1 cellular context compared by ENCODE assay signal in genomic region chr9:134469041-134469875, GRCh38.
TF ChIP-seq lines count a peak whose summit lies in the region.

No MANE protein-coding gene starts in this region.

TF ChIP-seq in SK-N-SH, 30 proteins besides CTCF, POLR2A, EP300 and RAD21:
- TF ChIP-seq, protein P1, sequence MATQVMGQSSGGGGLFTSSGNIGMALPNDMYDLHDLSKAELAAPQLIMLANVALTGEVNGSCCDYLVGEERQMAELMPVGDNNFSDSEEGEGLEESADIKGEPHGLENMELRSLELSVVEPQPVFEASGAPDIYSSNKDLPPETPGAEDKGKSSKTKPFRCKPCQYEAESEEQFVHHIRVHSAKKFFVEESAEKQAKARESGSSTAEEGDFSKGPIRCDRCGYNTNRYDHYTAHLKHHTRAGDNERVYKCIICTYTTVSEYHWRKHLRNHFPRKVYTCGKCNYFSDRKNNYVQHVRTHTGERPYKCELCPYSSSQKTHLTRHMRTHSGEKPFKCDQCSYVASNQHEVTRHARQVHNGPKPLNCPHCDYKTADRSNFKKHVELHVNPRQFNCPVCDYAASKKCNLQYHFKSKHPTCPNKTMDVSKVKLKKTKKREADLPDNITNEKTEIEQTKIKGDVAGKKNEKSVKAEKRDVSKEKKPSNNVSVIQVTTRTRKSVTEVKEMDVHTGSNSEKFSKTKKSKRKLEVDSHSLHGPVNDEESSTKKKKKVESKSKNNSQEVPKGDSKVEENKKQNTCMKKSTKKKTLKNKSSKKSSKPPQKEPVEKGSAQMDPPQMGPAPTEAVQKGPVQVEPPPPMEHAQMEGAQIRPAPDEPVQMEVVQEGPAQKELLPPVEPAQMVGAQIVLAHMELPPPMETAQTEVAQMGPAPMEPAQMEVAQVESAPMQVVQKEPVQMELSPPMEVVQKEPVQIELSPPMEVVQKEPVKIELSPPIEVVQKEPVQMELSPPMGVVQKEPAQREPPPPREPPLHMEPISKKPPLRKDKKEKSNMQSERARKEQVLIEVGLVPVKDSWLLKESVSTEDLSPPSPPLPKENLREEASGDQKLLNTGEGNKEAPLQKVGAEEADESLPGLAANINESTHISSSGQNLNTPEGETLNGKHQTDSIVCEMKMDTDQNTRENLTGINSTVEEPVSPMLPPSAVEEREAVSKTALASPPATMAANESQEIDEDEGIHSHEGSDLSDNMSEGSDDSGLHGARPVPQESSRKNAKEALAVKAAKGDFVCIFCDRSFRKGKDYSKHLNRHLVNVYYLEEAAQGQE (IDR thresholded peaks at IDR 0.05; ENCODE audit: low read depth, low read length) = no peak
- TF ChIP-seq, protein P2, sequence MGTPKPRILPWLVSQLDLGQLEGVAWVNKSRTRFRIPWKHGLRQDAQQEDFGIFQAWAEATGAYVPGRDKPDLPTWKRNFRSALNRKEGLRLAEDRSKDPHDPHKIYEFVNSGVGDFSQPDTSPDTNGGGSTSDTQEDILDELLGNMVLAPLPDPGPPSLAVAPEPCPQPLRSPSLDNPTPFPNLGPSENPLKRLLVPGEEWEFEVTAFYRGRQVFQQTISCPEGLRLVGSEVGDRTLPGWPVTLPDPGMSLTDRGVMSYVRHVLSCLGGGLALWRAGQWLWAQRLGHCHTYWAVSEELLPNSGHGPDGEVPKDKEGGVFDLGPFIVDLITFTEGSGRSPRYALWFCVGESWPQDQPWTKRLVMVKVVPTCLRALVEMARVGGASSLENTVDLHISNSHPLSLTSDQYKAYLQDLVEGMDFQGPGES (IDR thresholded peaks at IDR 0.05; ENCODE audit: low read depth, low read length) = no peak
- TF ChIP-seq NFIC (IDR thresholded peaks at IDR 0.05; ENCODE audit: borderline replicate concordance) (no peak), TCF12 (IDR thresholded peaks at IDR 0.05) (no peak), FOXJ3 (CRISPR knock-in tag; IDR thresholded peaks at IDR 0.05) (no peak), GATA2 (CRISPR knock-in tag; IDR thresholded peaks at IDR 0.05) (no peak)
